ENCODE assay signal across 8 cellular contexts in genomic region chr12:34219046-34219770, GRCh38.
DNase-seq lines count a peak whose midpoint lies in the region; ATAC-seq and TF ChIP-seq lines count a peak whose summit lies in the region.

No MANE protein-coding gene starts in this region.

- no peaks in the 10 kb centered on the region for H3K36me3 Mint-ChIP-seq in activated naive CD8-positive, alpha-beta T cell treated with anti-CD3 and anti-CD28 coated beads, Interleukin-2, amount 10 ng/mL, durations not matched to agents 7 days and 5 days

- ATAC-seq in HG03064 (IDR thresholded peaks at IDR 0.05; ENCODE audit: low read depth, unreplicated experiment) (peak; percentile 19), GM21786 (IDR thresholded peaks at IDR 0.05; ENCODE audit: unreplicated experiment) (no peak)
- ATAC-seq in activated naive CD8-positive, alpha-beta T cell treated with anti-CD3 and anti-CD28 coated beads, Interleukin-2, amount 10 ng/mL, durations not matched to agents 7 days and 5 days (ENCODE audit: low read depth) = peak; percentile 42

- TF ChIP-seq CTCF in GM12865 (IDR thresholded peaks at IDR 0.05; ENCODE audit: insufficient read depth, low read depth, low read length, missing control alignments) (no peak), parathyroid adenoma (IDR thresholded peaks at IDR 0.05) (no peak), uterus (IDR thresholded peaks at IDR 0.05) (no peak), ascending aorta (IDR thresholded peaks at IDR 0.05) (no peak)

- no peak for TF ChIP-seq POLR2A in uterus (IDR thresholded peaks at IDR 0.05)

- H3K4me1 Mint-ChIP-seq in activated naive CD8-positive, alpha-beta T cell treated with anti-CD3 and anti-CD28 coated beads, Interleukin-2, amount 10 ng/mL, durations not matched to agents 7 days and 5 days = peaks cover 1% of the 10 kb centered on the region

- no peaks in the 10 kb centered on the region for H3K79me2 ChIP-seq in parathyroid adenoma

- H3K27me3 Mint-ChIP-seq in activated naive CD8-positive, alpha-beta T cell treated with anti-CD3 and anti-CD28 coated beads, Interleukin-2, amount 10 ng/mL, durations not matched to agents 7 days and 5 days = peaks cover 15% of the 10 kb centered on the region

- peak overlapping the region; percentile 77 for H3K27ac Mint-ChIP-seq in activated naive CD8-positive, alpha-beta T cell treated with anti-CD3 and anti-CD28 coated beads, Interleukin-2, amount 10 ng/mL, durations not matched to agents 7 days and 5 days

- no peaks in the 10 kb centered on the region for H3K9me3 Mint-ChIP-seq in activated naive CD8-positive, alpha-beta T cell treated with anti-CD3 and anti-CD28 coated beads, Interleukin-2, amount 10 ng/mL, durations not matched to agents 7 days and 5 days

- H3K4me3 ChIP-seq in GM12865 (ENCODE audit: low read depth, low read length) (no peak overlapping the region; the same call in 1 of the 2 replicates), parathyroid adenoma (ENCODE audit: low read depth, low read length) (peak overlapping the region; percentile 81), uterus (peak overlapping the region in 1 of 2 donors; percentile 42), ascending aorta (peak overlapping the region in 1 of 2 donors; percentile 45)

- intact Hi-C loops in uterus (cut with DNase I; ENCODE audit: low total_unique reads) = no loop called here
- intact Hi-C loops in ascending aorta (cut with DNase I) = no loop called here

- H3K4me2 ChIP-seq in parathyroid adenoma (ENCODE audit: low read length) = peak overlapping the region; percentile 96

- peak overlapping the region; percentile 87 for H3K4me3 Mint-ChIP-seq in activated naive CD8-positive, alpha-beta T cell treated with anti-CD3 and anti-CD28 coated beads, Interleukin-2, amount 10 ng/mL, durations not matched to agents 7 days and 5 days

- DNase-seq in GM12865 (ENCODE audit: low read depth) (peak; percentile 22), uterus (no peak), SK-N-DZ (ENCODE audit: low spot score) (no peak), ascending aorta (ENCODE audit: low spot score in 2 of 2) (no peak)
- DNase-seq in activated naive CD8-positive, alpha-beta T cell treated with anti-CD3 and anti-CD28 coated beads, Interleukin-2, amount 10 ng/mL, durations not matched to agents 7 days and 5 days = no peak

- H3K27ac ChIP-seq in parathyroid adenoma = no peak overlapping the region
- no peak overlapping the region for H3K27ac ChIP-seq in uterus
- no peak overlapping the region for H3K27ac ChIP-seq in ascending aorta

- no peaks in the 10 kb centered on the region for H3K36me3 ChIP-seq in parathyroid adenoma (ENCODE audit: control insufficient read depth, insufficient read depth, low read length)
- H3K36me3 ChIP-seq in uterus = no peaks in the 10 kb centered on the region
- H3K36me3 ChIP-seq in ascending aorta = no peaks in the 10 kb centered on the region

- H3K9ac ChIP-seq in parathyroid adenoma = no peak overlapping the region

- H2AFZ ChIP-seq in parathyroid adenoma = peak overlapping the region; percentile 51

- POLR2A ChIA-PET in activated naive CD8-positive, alpha-beta T cell treated with anti-CD3 and anti-CD28 coated beads, Interleukin-2, amount 10 ng/mL, durations not matched to agents 7 days and 5 days (lab: Charles Lee) = no interaction called here

- H3K9me3 ChIP-seq in parathyroid adenoma (ENCODE audit: control insufficient read depth, low read length) = no peaks in the 10 kb centered on the region
- H3K9me3 ChIP-seq in uterus = no peaks in the 10 kb centered on the region
- H3K9me3 ChIP-seq in ascending aorta = no peaks in the 10 kb centered on the region

- H3K27me3 ChIP-seq in parathyroid adenoma (ENCODE audit: control insufficient read depth, insufficient read depth, low read length) (no peaks in the 10 kb centered on the region), uterus (no peaks in the 10 kb centered on the region), ascending aorta (no peaks in the 10 kb centered on the region)

- no peaks in the 10 kb centered on the region for H3K4me1 ChIP-seq in parathyroid adenoma
- H3K4me1 ChIP-seq in uterus = no peaks in the 10 kb centered on the region
- no peaks in the 10 kb centered on the region for H3K4me1 ChIP-seq in ascending aorta
